In the genomic region with DNA sequence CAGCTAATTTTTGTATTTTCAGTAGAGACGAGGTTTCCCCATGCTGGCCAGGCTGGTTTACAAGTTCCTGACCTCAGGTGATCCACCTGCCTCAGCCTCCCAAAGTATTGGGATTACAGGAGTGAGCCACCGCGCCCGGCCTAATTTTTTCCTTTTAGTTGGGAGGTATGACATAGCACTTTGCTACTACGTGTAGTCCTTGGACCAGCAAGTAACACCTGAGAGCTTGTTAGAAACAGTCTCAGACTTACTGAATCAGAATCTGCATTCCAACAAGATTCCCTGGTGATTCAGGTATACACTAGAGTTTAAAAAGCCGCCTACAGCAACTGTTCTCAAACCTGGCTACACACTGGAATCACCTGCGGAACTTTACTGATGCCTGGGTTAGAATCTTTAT, we compare ENCODE assay signal across 31 cellular contexts. TPM values are rescaled to one million over a fixed set of nuclear protein-coding genes. Genes with fewer than 3 reads are reported as not detected.
"Had no signal": no experiment of that assay in that cellular context is flagged by ENCODE, and none has a peak within 500 bp of the region (broad histone marks: within the 10 kb centered on the region; RNA-seq: fewer than 3 reads in every experiment).

No MANE protein-coding gene starts in this region.

- H3K4me2 ChIP-seq: SK-N-SH had no signal

- H3K36me3 Mint-ChIP-seq: activated naive CD8-positive, alpha-beta T cell treated with anti-CD3 and anti-CD28 coated beads, Interleukin-2, amount 10 ng/mL, durations not matched to agents 7 days and 5 days; stimulated activated naive B cell treated with anti-CD40 and anti-IgM and Interleukin-4, amounts not matched to agents 10 μg/mL and 1 μg/mL and 100 μg/mL, for 72 hours had no signal

- H3K27ac Mint-ChIP-seq: activated CD4-positive, alpha-beta T cell treated with anti-CD3 and anti-CD28 coated beads for 36 hours; activated naive CD8-positive, alpha-beta T cell treated with anti-CD3 and anti-CD28 coated beads, Interleukin-2, amount 10 ng/mL, durations not matched to agents 7 days and 5 days; activated T-cell treated with anti-CD3 and anti-CD28 coated beads, Interleukin-2, amount 50 U/mL, for 72 hours; nephron progenitor cell; stimulated activated naive B cell treated with anti-CD40 and anti-IgM and Interleukin-4, amounts not matched to agents 10 μg/mL and 1 μg/mL and 100 μg/mL, for 72 hours; T-helper 17 cell had no signal

- H3K4me3 ChIP-seq: lung had no signal

- H3K36me3 ChIP-seq: esophagus squamous epithelium, left ventricle myocardium inferior, pancreas, stomach, tibial artery had no signal

- H3K27ac ChIP-seq: esophagus squamous epithelium, psoas muscle had no signal

- ATAC-seq: activated CD4-positive, alpha-beta T cell treated with anti-CD3 and anti-CD28 coated beads for 36 hours; activated T-cell treated with anti-CD3 and anti-CD28 coated beads, Interleukin-2, amount 50 U/mL, for 72 hours; pancreas; psoas muscle; T-helper 17 cell had no signal

- FAIRE-seq: astrocyte, frontal cortex, pancreas had no signal

- H3K9me3 Mint-ChIP-seq: activated naive CD8-positive, alpha-beta T cell treated with anti-CD3 and anti-CD28 coated beads, Interleukin-2, amount 10 ng/mL, durations not matched to agents 7 days and 5 days; activated T-cell treated with anti-CD3 and anti-CD28 coated beads, Interleukin-2, amount 50 U/mL, for 72 hours; nephron progenitor cell; stimulated activated naive B cell treated with anti-CD40 and anti-IgM and Interleukin-4, amounts not matched to agents 10 μg/mL and 1 μg/mL and 100 μg/mL, for 72 hours had no signal

- H3K9ac ChIP-seq: SK-N-SH had no signal

- H3K27me3 ChIP-seq: pancreas, tibial artery had no signal

- H3K9me3 ChIP-seq: esophagus squamous epithelium, left ventricle myocardium inferior, pancreas, psoas muscle, SK-N-SH, stomach, tibial artery had no signal

- DNase-seq: activated CD4-positive, alpha-beta T cell treated with anti-CD3 and anti-CD28 coated beads for 36 hours; activated CD4-positive, CD25-positive, alpha-beta regulatory T cell; activated effector memory CD4-positive, alpha-beta T cell treated with Interleukin-2 at 50 U/mL for 16 hours; activated naive CD4-positive, alpha-beta T cell treated with Interleukin-2 at 50 U/mL for 16 hours; activated naive CD8-positive, alpha-beta T cell treated with anti-CD3 and anti-CD28 coated beads, Interleukin-2, amount 10 ng/mL, durations not matched to agents 7 days and 5 days; activated T-cell treated with anti-CD3 and anti-CD28 coated beads for 4 hours; caudate nucleus; cortex of kidney; esophagus squamous epithelium; islet precursor cell; left ventricle myocardium inferior; nephron progenitor cell; nucleus accumbens; pancreas; psoas muscle; SK-N-SH; stimulated activated CD4-positive, alpha-beta T cell treated with anti-CD3 and anti-CD28 coated beads, Interleukin-1b, Interleukin-23, amount 100 ng/mL, for 48 hours; stimulated activated CD4-positive, alpha-beta T cell treated with anti-CD3 and anti-CD28 coated beads, Interleukin-4, amount 100 ng/mL, for 4 hours; stimulated activated CD8-positive, alpha-beta memory T cell treated with anti-CD3 and anti-CD28 coated beads, Interleukin-4, amount 100 ng/mL, for 48 hours; stimulated activated naive B cell treated with anti-CD40 and anti-IgM and Interleukin-4, amounts not matched to agents 10 μg/mL and 1 μg/mL and 100 μg/mL, for 72 hours; stomach; SW 1271; T-helper 17 cell; tibial artery had no signal

- H3K4me3 Mint-ChIP-seq: activated CD4-positive, alpha-beta T cell treated with anti-CD3 and anti-CD28 coated beads for 36 hours had no signal

RNA-seq across cellular contexts. Expression of a gene that starts 36.0 kb away (rescaled TPM):
- total RNA-seq: activated CD4-positive, alpha-beta T cell treated with anti-CD3 and anti-CD28 coated beads for 36 hours; activated naive CD8-positive, alpha-beta T cell treated with anti-CD3 and anti-CD28 coated beads, Interleukin-2, amount 10 ng/mL, durations not matched to agents 7 days and 5 days; activated T-cell treated with anti-CD3 and anti-CD28 coated beads, Interleukin-2, amount 50 U/mL, for 72 hours; astrocyte; chondrocyte; esophagus squamous epithelium; frontal cortex; left ventricle myocardium inferior; lung; pancreas; psoas muscle; smooth muscle cell; stomach; T-helper 17 cell; urinary bladder had no signal
- polyA plus RNA-seq: lung, pancreas, psoas muscle, SK-N-SH, stomach, urinary bladder had no signal
